In the genomic region with DNA sequence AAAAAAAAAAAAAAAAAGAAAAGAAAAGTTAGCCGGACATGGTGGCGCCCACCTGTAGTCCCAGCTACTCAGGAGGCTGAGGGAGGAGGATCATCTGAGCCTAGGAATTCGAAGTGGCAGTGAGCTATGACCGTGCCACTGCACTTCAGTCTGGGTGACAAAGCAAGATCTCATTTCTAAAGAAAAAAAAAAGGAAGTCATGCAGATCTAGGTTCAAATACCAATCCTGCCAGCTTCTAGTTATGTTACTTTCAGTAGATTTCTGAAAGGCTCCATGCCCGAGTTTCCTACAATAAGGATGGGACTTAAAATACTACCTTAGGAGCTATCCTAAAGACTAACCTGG, we compare ENCODE assay signal across 10 cellular contexts. TPM values are rescaled to one million over a fixed set of nuclear protein-coding genes. Genes with fewer than 3 reads are reported as not detected.
A peak's percentile ranks its signal among the peaks of the same experiment; 100 is the strongest.
DNase-seq lines count a peak whose midpoint lies in the region; ATAC-seq, FAIRE-seq and TF ChIP-seq lines count a peak whose summit lies in the region.
"Had no signal": no experiment of that assay in that cellular context is flagged by ENCODE, and none has a peak within 500 bp of the region (broad histone marks: within the 10 kb centered on the region; RNA-seq: fewer than 3 reads in every experiment).

No MANE protein-coding gene starts in this region.

- 65% methylated on average over 5 of the region's 5 CpGs for WGBS in HepG2 (ENCODE audit: low lambda C conversion rate)

- H4K20me1 ChIP-seq in HepG2 (ENCODE audit: insufficient read depth, low read length), result no peaks in the 10 kb centered on the region

- FAIRE-seq in GM12891 (lab: Jason Lieb, UNC), result no peak
- FAIRE-seq in HepG2 (lab: Jason Lieb, UNC), result no peak

- H3K4me1 ChIP-seq in ACC112 (ENCODE audit: control insufficient read depth, insufficient read depth, low read length, unreplicated experiment) (peaks cover 25% of the 10 kb centered on the region), HepG2 (ENCODE audit: insufficient read depth, low read length) (peaks cover 63% of the 10 kb centered on the region)
- H3K4me1 ChIP-seq: breast epithelium had no signal

- H3K36me3 Mint-ChIP-seq in T-helper 17 cell (ENCODE audit: low read depth), result peaks cover 21% of the 10 kb centered on the region

- TF ChIP-seq RAD21 in HepG2 (CRISPR knock-in tag; IDR thresholded peaks at IDR 0.05), result no peak

- intact Hi-C loops in HepG2 (cut with micrococcal nuclease; ENCODE audit: unreplicated experiment), result loop anchor here (10.0 kb wide), 1 partner anchor 240 kb away; a partner anchor contains a TSS

- TF ChIP-seq CTCF in HepG2 (CRISPR knock-in tag; IDR thresholded peaks at IDR 0.05), result no peak

- H3K36me3 ChIP-seq in ACC112 (ENCODE audit: insufficient read depth, low read length) (peaks cover 16% of the 10 kb centered on the region), HepG2 (replicated peaks in 1 of 2; ENCODE audit: control insufficient read depth in 1 of 2, insufficient read depth in 2 of 2, low read length in 2 of 2) (no peaks in the 10 kb centered on the region)
- H3K36me3 ChIP-seq: breast epithelium had no signal

- peak overlapping the region; percentile 45; the same call in 1 of the 2 replicates for H3K4me2 ChIP-seq in HepG2 (ENCODE audit: low read depth, low read length)

- BruUV-seq in HepG2 (replicated peaks; lab: Mats Ljungman, UMichigan), result no TSS peak

- POLR2A ChIA-PET in HepG2 (lab: Yijun Ruan, JAX), result no interaction called here

- H3K9me3 ChIP-seq in T-helper 17 cell (ENCODE audit: control insufficient read depth, low read length, poor library complexity, severe bottlenecking), result no peaks in the 10 kb centered on the region
- no peaks in the 10 kb centered on the region for H3K9me3 ChIP-seq in HepG2 (ENCODE audit: low read length)
- H3K9me3 ChIP-seq: breast epithelium had no signal

- no peaks in the 10 kb centered on the region for H3K27me3 ChIP-seq in ACC112 (ENCODE audit: insufficient read depth, low read length)
- no peaks in the 10 kb centered on the region; a peak in 1 of 5 replicates for H3K27me3 ChIP-seq in HepG2 (ENCODE audit: control insufficient read depth in 1 of 2, insufficient read depth in 2 of 2, low read length in 2 of 2)
- H3K27me3 ChIP-seq: breast epithelium had no signal

- H3K79me2 ChIP-seq in ACC112 (ENCODE audit: control insufficient read depth, insufficient read depth, low read length, unreplicated experiment), result peaks cover 87% of the 10 kb centered on the region
- peaks cover 68% of the 10 kb centered on the region for H3K79me2 ChIP-seq in HepG2 (ENCODE audit: insufficient read depth, low read length)

- in situ Hi-C loops in HepG2 (cut with HindIII; ENCODE audit: extremely low pct_ligation_motif_present, low pct_unique_long_range_greater_than_20kb), result no loop called here

- TF ChIP-seq EP300 in HepG2 (IDR thresholded peaks at IDR 0.05; ENCODE audit: low read depth in 2 of 2, low read length in 2 of 2) (no peak), HepG2 (CRISPR knock-in tag; IDR thresholded peaks at IDR 0.05; ENCODE audit: borderline replicate concordance) (no peak)

- H3K4me3 ChIP-seq in ACC112 (ENCODE audit: low read depth, low read length) (peak overlapping the region; percentile 93), HepG2 (replicated peaks in 1 of 3; ENCODE audit: insufficient read depth in 1 of 3, low read depth in 2 of 3, low read length in 3 of 3) (no peak overlapping the region; a peak in 1 of 6 replicates)

- H3K4me1 Mint-ChIP-seq in T-helper 17 cell, result peaks cover 46% of the 10 kb centered on the region

- no peak for DNase-seq in GM12891 (ENCODE audit: insufficient read length, low spot score)
- DNase-seq in T-helper 17 cell, result no peak
- DNase-seq in HepG2 (ENCODE audit: low spot score), result no peak
- no peak for DNase-seq in COR-L47 (lab: John Stamatoyannopoulos, UW)
- no peak for DNase-seq in AG08396 (ENCODE audit: low spot score)
- no peak for DNase-seq in activated CD4-positive, alpha-beta T cell treated with anti-CD3 and anti-CD28 coated beads for 48 hours
- DNase-seq: mesendoderm had no signal

- ATAC-seq in T-helper 17 cell (no peak), HepG2 (no peak), GM21526 (IDR thresholded peaks at IDR 0.05; ENCODE audit: low FRiP score, unreplicated experiment) (no peak)

- no peak overlapping the region for H2AFZ ChIP-seq in ACC112 (ENCODE audit: low read length, unreplicated experiment)
- no peak overlapping the region for H2AFZ ChIP-seq in HepG2 (ENCODE audit: low read length)

- H3K27ac Mint-ChIP-seq in T-helper 17 cell, result peak overlapping the region; percentile 99

- no peak overlapping the region for H3K27ac ChIP-seq in ACC112 (ENCODE audit: low read depth, low read length)
- peak overlapping the region; percentile 64 for H3K27ac ChIP-seq in HepG2 (ENCODE audit: extremely low read length, insufficient read depth, low read length)

- CTCF ChIA-PET in HepG2 (lab: Yijun Ruan, JAX; ENCODE audit: low intra/inter-chr PET ratio, low total read pairs), result no interaction called here

- H3K9ac ChIP-seq in HepG2 (ENCODE audit: insufficient read depth, low read depth, low read length), result no peak overlapping the region

- peak overlapping the region; percentile 94 for H3K4me3 Mint-ChIP-seq in T-helper 17 cell

- no peak for TF ChIP-seq POLR2A in GM12891 (IDR thresholded peaks at IDR 0.05; ENCODE audit: low read depth, low read length)
- no peak for TF ChIP-seq POLR2A in HepG2 (IDR thresholded peaks at IDR 0.05; ENCODE audit: insufficient read depth in 1 of 2, low read depth in 2 of 2, low read length in 2 of 2)

- H3K27me3 Mint-ChIP-seq in T-helper 17 cell, result no peaks in the 10 kb centered on the region

TF ChIP-seq in GM12891, 5 proteins besides CTCF, POLR2A, EP300 and RAD21:
- TF ChIP-seq SPI1 (IDR thresholded peaks at IDR 0.05; ENCODE audit: low read depth, low read length), result peak; percentile 71
- TF ChIP-seq TAF1 (IDR thresholded peaks at IDR 0.05; ENCODE audit: low read depth, low read length), result no peak
- TF ChIP-seq PAX5 (IDR thresholded peaks at IDR 0.05; ENCODE audit: insufficient read depth, low read length, severe bottlenecking), result no peak
- no peak for TF ChIP-seq POU2F2 (IDR thresholded peaks at IDR 0.05; ENCODE audit: low read depth, low read length)
TF ChIP-seq in GM12891: peak in this region for 1.

TF ChIP-seq in HepG2, 621 proteins besides CTCF, POLR2A, EP300 and RAD21:
- TF ChIP-seq ZNF550 (CRISPR knock-in tag; IDR thresholded peaks at IDR 0.05; ENCODE audit: borderline replicate concordance) (no peak), ZNF460 (CRISPR knock-in tag; IDR thresholded peaks at IDR 0.05; ENCODE audit: borderline replicate concordance) (peak; percentile 94), KMT2A (CRISPR knock-in tag; IDR thresholded peaks at IDR 0.05) (peak; percentile 7; the same call in 1 of the 2 replicates)
TF ChIP-seq in HepG2: peak in this region for 2.

RNA-seq across cellular contexts. Expression of a gene that starts 4.5 kb away (rescaled TPM):
- 20.3 TPM for polyA plus RNA-seq in GM12891 (2012; ENCODE audit: low read depth, missing spikeins)
- 100 to 1,000 TPM; 154 to 177 TPM for total RNA-seq in T-helper 17 cell
- 23.7 and 33.5 TPM in 2 replicates for total RNA-seq in HepG2 (2016; rRNA removed; fragmentation: Illumina TruSeq; extraction: Trizol)
- total RNA-seq in HepG2 (2016; cell fraction: cytosol; rRNA removed; fragmentation: Illumina TruSeq; extraction: Trizol; ENCODE audit: low read depth), result 3.5 and 4.3 TPM in 2 replicates
- total RNA-seq in HepG2 (2016; cell fraction: insoluble cytoplasmic fraction; rRNA removed; fragmentation: Illumina TruSeq; extraction: Trizol), result 22.9 and 29.8 TPM in 2 replicates
- total RNA-seq in HepG2 (2016; cell fraction: membrane; rRNA removed; fragmentation: Illumina TruSeq; extraction: Trizol), result 9.5 and 10.0 TPM in 2 replicates
- total RNA-seq in HepG2 (2016; cell fraction: nucleus; rRNA removed; fragmentation: Illumina TruSeq; extraction: Trizol), result 19.8 and 20.1 TPM in 2 replicates
- polyA plus RNA-seq in HepG2 (2011; rRNA removed), result 12.7 and 13.7 TPM in 2 replicates
- polyA plus RNA-seq in HepG2 (2011; cell fraction: cytosol; rRNA removed), result 6.8 and 12.0 TPM in 2 replicates
- 5.7 and 7.7 TPM in 2 replicates for polyA plus RNA-seq in HepG2 (2011; cell fraction: nucleus; rRNA removed)
- polyA plus RNA-seq in HepG2 (2012), result 9.0 and 9.1 TPM in 2 replicates
- polyA plus RNA-seq in HepG2 (2016; cell fraction: cytosol; fragmentation: Illumina TruSeq; extraction: Trizol; ENCODE audit: low read depth), result 0.80 and 0.85 TPM in 2 replicates
- polyA plus RNA-seq in HepG2 (2016; cell fraction: insoluble cytoplasmic fraction; fragmentation: Illumina TruSeq; extraction: Trizol; ENCODE audit: low read depth), result 25.7 and 27.7 TPM in 2 replicates
- 2.5 and 2.7 TPM in 2 replicates for polyA plus RNA-seq in HepG2 (2016; cell fraction: membrane; fragmentation: Illumina TruSeq; extraction: Trizol; ENCODE audit: low read depth)
- 17.5 and 18.1 TPM in 2 replicates for polyA plus RNA-seq in HepG2 (2016; cell fraction: nucleus; fragmentation: Illumina TruSeq; extraction: Trizol; ENCODE audit: insufficient read depth, low read depth)
- polyA minus RNA-seq in HepG2 (2011; rRNA and poly(A)+ RNA removed; ENCODE audit: low replicate concordance), result 30.1 and 55.4 TPM in 2 replicates
- polyA minus RNA-seq in HepG2 (2011; cell fraction: cytosol; rRNA and poly(A)+ RNA removed), result 18.6 and 25.6 TPM in 2 replicates
- 17.3 and 24.6 TPM in 2 replicates for polyA minus RNA-seq in HepG2 (2011; cell fraction: nucleus; rRNA and poly(A)+ RNA removed)
